8 cellular contexts compared by ENCODE assay signal in the genomic region with DNA sequence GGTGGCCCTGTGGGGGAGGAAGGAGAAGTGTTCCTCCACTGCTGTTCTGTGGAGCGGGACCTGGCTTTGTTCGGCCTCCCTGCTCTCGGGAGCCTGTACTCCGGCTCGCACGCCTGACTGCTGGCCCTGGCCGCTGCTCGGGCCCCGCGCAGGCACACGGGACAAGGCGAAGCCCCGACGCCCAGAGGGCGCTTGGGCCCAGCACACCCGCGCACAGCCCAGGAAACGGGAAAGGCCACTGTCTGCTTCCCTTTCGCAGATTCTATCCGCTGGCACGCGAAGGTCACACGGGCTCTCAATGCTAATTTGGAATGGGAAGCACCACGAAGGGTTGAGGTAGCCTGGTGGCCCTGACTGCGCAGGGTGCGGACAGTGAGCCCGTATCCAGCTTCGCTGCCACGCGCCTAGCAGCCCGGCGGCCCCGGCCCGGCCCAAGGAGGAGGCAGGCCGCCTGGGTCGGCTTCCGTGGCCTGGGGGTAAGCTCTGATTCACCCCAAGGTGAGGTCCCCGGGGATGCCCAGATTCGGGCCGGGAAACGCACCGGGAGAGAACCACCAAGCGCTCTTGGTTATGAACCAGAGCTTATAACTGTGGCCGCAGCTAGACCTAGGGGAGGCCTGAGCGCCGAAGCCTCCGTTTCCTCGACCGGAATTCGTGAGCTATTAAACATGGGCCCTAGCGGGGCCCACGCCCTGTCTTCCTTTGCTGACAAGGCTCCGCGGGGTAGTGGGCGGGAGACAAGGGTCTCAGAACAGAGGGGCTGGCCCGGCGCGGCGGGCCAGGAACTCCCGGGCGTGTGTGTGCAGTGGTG. TPM values are rescaled to one million over a fixed set of nuclear protein-coding genes. Genes with fewer than 3 reads are reported as not detected.
A peak's percentile ranks its signal among the peaks of the same experiment; 100 is the strongest.
DNase-seq lines count a peak whose midpoint lies in the region; ATAC-seq and TF ChIP-seq lines count a peak whose summit lies in the region.

No MANE protein-coding gene starts in this region.

- TF ChIP-seq CTCF in glutamatergic neuron (IDR thresholded peaks at IDR 0.05; ENCODE audit: partially characterized antibody, unreplicated experiment) (no peak), osteocyte (IDR thresholded peaks at IDR 0.05) (no peak)

- H3K4me3 ChIP-seq in NT2/D1 (ENCODE audit: insufficient read length, low read depth) = peak overlapping the region; percentile 17

- no peaks in the 10 kb centered on the region for H3K4me1 ChIP-seq in NT2/D1 (ENCODE audit: insufficient read depth, insufficient read length)

- H3K27me3 Mint-ChIP-seq in glutamatergic neuron (ENCODE audit: unreplicated experiment) = peaks cover 27% of the 10 kb centered on the region
- H3K27me3 Mint-ChIP-seq in osteocyte (ENCODE audit: unreplicated experiment) = peaks cover 77% of the 10 kb centered on the region

- DNase-seq in NT2/D1 (ENCODE audit: low read depth, low spot score) (no peak), glutamatergic neuron (no peak), osteocyte (ENCODE audit: extremely low spot score, unreplicated experiment) (no peak), RKO (ENCODE audit: low spot score) (no peak), NCI-H1930 (lab: John Stamatoyannopoulos, UW) (no peak)
- DNase-seq in stimulated activated CD4-positive, alpha-beta T cell treated with anti-CD3 and anti-CD28 coated beads, Interleukin-4, amount 100 ng/mL, for 1 hour = no peak
- no peak for DNase-seq in effector CD8-positive, alpha-beta T cell (lab: John Stamatoyannopoulos, UW)

- H3K36me3 Mint-ChIP-seq in glutamatergic neuron (ENCODE audit: unreplicated experiment) (no peaks in the 10 kb centered on the region), osteocyte (ENCODE audit: unreplicated experiment) (no peaks in the 10 kb centered on the region)

- H3K9me3 Mint-ChIP-seq in glutamatergic neuron (ENCODE audit: unreplicated experiment) (peaks cover 8% of the 10 kb centered on the region), osteocyte (ENCODE audit: unreplicated experiment) (no peaks in the 10 kb centered on the region)

- peak overlapping the region; percentile 37 for H3K9ac ChIP-seq in NT2/D1 (ENCODE audit: insufficient read length, low read depth)

- no peaks in the 10 kb centered on the region for H3K4me1 Mint-ChIP-seq in glutamatergic neuron (ENCODE audit: low read depth, unreplicated experiment)
- H3K4me1 Mint-ChIP-seq in osteocyte (ENCODE audit: unreplicated experiment) = peaks cover 16% of the 10 kb centered on the region

- H3K36me3 ChIP-seq in NT2/D1 (ENCODE audit: insufficient read depth, insufficient read length, low read length) = no peaks in the 10 kb centered on the region

- ATAC-seq in GM18907 (IDR thresholded peaks at IDR 0.05; ENCODE audit: unreplicated experiment) = peak; percentile 10

- H3K27ac Mint-ChIP-seq in glutamatergic neuron (ENCODE audit: unreplicated experiment) (no peak overlapping the region), osteocyte (ENCODE audit: unreplicated experiment) (no peak overlapping the region)

- H3K4me3 Mint-ChIP-seq in glutamatergic neuron (ENCODE audit: unreplicated experiment) (peak overlapping the region; percentile 74), osteocyte (ENCODE audit: unreplicated experiment) (peak overlapping the region; percentile 58)

- peaks cover 33% of the 10 kb centered on the region for H3K27me3 ChIP-seq in NT2/D1 (ENCODE audit: insufficient read depth, insufficient read length)

- H3K9me3 ChIP-seq in NT2/D1 (ENCODE audit: insufficient read depth, low read length) = peaks cover 11% of the 10 kb centered on the region; the same call in 1 of the 2 replicates

RNA-seq across cellular contexts. Expression of gene TBX15, which starts 19.7 kb away (rescaled TPM):
- total RNA-seq in glutamatergic neuron (ENCODE audit: unreplicated experiment) (0.69 TPM), osteocyte (3.1 and 4.3 TPM in 2 replicates)
